15 cellular contexts compared by ENCODE assay signal in genomic region chr6:4636141-4636880, GRCh38.
DNase-seq lines count a peak whose midpoint lies in the region; ATAC-seq, FAIRE-seq and TF ChIP-seq lines count a peak whose summit lies in the region.
"Had no signal": no experiment of that assay in that cellular context is flagged by ENCODE, and none has a peak within 500 bp of the region (broad histone marks: within the 10 kb centered on the region; RNA-seq: fewer than 3 reads in every experiment).

No MANE protein-coding gene starts in this region.

- no peak for TF ChIP-seq RAD21 in K562 (CRISPR knock-in tag; conservative IDR thresholded peaks at IDR 0.05 in 1 of 2, IDR thresholded peaks at IDR 0.05 in 1 of 2)

- H2BK5ac ChIP-seq in neuronal stem cell (ENCODE audit: low read length), result no peak overlapping the region

- no TSS peak for BruUV-seq in K562 (replicated peaks; lab: Mats Ljungman, UMichigan)

- 40% methylated on average over 14 of the region's 15 CpGs for WGBS in K562 (ENCODE audit: insufficient coverage, low coverage, missing lambda C conversion rate)
- no CpG with 5 or more reads among the region's 15 CpGs for WGBS in neuronal stem cell (ENCODE audit: extremely low coverage in 2 of 2, insufficient read length in 2 of 2, insufficient replicate concordance in 1 of 2), 2 donors

- H3K79me2 ChIP-seq in K562 (ENCODE audit: control insufficient read depth, insufficient read depth, low read length), result no peaks in the 10 kb centered on the region

- CTCF ChIA-PET in K562 (lab: Yijun Ruan, JAX; ENCODE audit: low intra/inter-chr PET ratio), result no interaction called here

- no peak overlapping the region for H2BK120ac ChIP-seq in neuronal stem cell (ENCODE audit: low read depth, low read length)

- H3K4me1 Mint-ChIP-seq in stimulated activated memory B cell treated with anti-CD40 and anti-IgM and Interleukin-4, amounts not matched to agents 10 μg/mL and 1 μg/mL and 100 μg/mL, for 72 hours, result no peaks in the 10 kb centered on the region
- H3K4me1 Mint-ChIP-seq: B cell had no signal

- H4K8ac ChIP-seq in neuronal stem cell (ENCODE audit: low read depth, low read length), result no peak overlapping the region

- no peak overlapping the region for H3K9ac ChIP-seq in K562 (ENCODE audit: insufficient read depth in 1 of 2, low read depth in 2 of 2, low read length in 2 of 2)
- H3K9ac ChIP-seq in neuronal stem cell (ENCODE audit: low read depth, low read length, poor library complexity), result no peak overlapping the region

- intact Hi-C loops in K562 (cut with micrococcal nuclease) (no loop called here), left ventricle myocardium inferior (cut with micrococcal nuclease) (no loop called here)

- no peak overlapping the region for H3K4me3 ChIP-seq in K562
- H3K4me3 ChIP-seq in neuronal stem cell (ENCODE audit: low read length in 2 of 2), result no peak overlapping the region
- H3K4me3 ChIP-seq in left ventricle myocardium inferior, result no peak overlapping the region

- H3K18ac ChIP-seq in neuronal stem cell (ENCODE audit: low read length), result peak overlapping the region; percentile 58

- H2AK5ac ChIP-seq in neuronal stem cell (ENCODE audit: low read depth, low read length), result no peak overlapping the region

- POLR2A ChIA-PET in K562 (lab: Yijun Ruan, JAX), result interaction anchor here (0.7 to 2.1 kb wide), 6 partner anchors 10 to 276 kb away, joined by 3 to 19 read pairs (median 4); no protein-coding TSS in a partner anchor

- H3K9me1 ChIP-seq in K562 (ENCODE audit: control insufficient read depth, insufficient read depth, low read length), result no peaks in the 10 kb centered on the region

- H2AFZ ChIP-seq in K562 (ENCODE audit: low read depth, low read length) (peak overlapping the region; percentile 69), neuronal stem cell (ENCODE audit: low read length) (no peak overlapping the region)

- TF ChIP-seq POLR2A in K562 (conservative IDR thresholded peaks at IDR 0.05), result no peak

- H3K4me2 ChIP-seq in K562 (ENCODE audit: insufficient read depth, low read length), result peak overlapping the region; percentile 48
- H3K4me2 ChIP-seq in neuronal stem cell (ENCODE audit: insufficient read depth, low read length, poor library complexity, severe bottlenecking), result no peak overlapping the region

- DNase-seq in K562 (ENCODE audit: extremely low read depth in 1 of 4, low spot score in 3 of 4) (peak in 1 of 4 experiments; percentile 21), neuronal stem cell (ENCODE audit: low spot score) (no peak), T-helper 9 cell (no peak), left ventricle myocardium inferior (no peak)
- DNase-seq: C1 segment of cervical spinal cord; Calu3; CD4-positive, alpha-beta T cell; DMS 273 treated with DMSO at 0.1 percent for 48 hours; HFFc6 had no signal

- H4K91ac ChIP-seq in neuronal stem cell (ENCODE audit: low read depth, low read length, poor library complexity), result no peak overlapping the region

- H2BK15ac ChIP-seq in neuronal stem cell (ENCODE audit: low read length), result no peak overlapping the region

- TF ChIP-seq CTCF in 22Rv1 (IDR thresholded peaks at IDR 0.05) (no peak), K562 (IDR thresholded peaks at IDR 0.05 in 2 of 3, conservative IDR thresholded peaks at IDR 0.05 in 1 of 3; ENCODE audit: insufficient read depth in 2 of 3, low read depth in 1 of 3, low read length in 3 of 3) (no peak), left ventricle myocardium inferior (IDR thresholded peaks at IDR 0.05; ENCODE audit: borderline replicate concordance) (no peak)

- no peaks in the 10 kb centered on the region for H4K20me1 ChIP-seq in K562 (replicated peaks; ENCODE audit: control insufficient read depth, insufficient read depth, low read length)

- peaks cover 3% of the 10 kb centered on the region for H3K9me3 Mint-ChIP-seq in stimulated activated memory B cell treated with anti-CD40 and anti-IgM and Interleukin-4, amounts not matched to agents 10 μg/mL and 1 μg/mL and 100 μg/mL, for 72 hours
- H3K9me3 Mint-ChIP-seq: HFFc6 had no signal

- no peaks in the 10 kb centered on the region; a peak in 1 of 5 replicates for H3K27me3 ChIP-seq in K562 (ENCODE audit: control insufficient read depth in 2 of 2, insufficient read depth in 2 of 2, low read length in 2 of 2)
- no peaks in the 10 kb centered on the region for H3K27me3 ChIP-seq in neuronal stem cell (ENCODE audit: control insufficient read depth in 3 of 3, insufficient read depth in 3 of 3, low read depth in 1 of 3, low read length in 3 of 3)
- no peaks in the 10 kb centered on the region for H3K27me3 ChIP-seq in left ventricle myocardium inferior (ENCODE audit: low read depth)

- H3K4me1 ChIP-seq in K562 (replicated peaks in 1 of 2; ENCODE audit: control insufficient read depth in 2 of 2, insufficient read depth in 2 of 2, low read length in 2 of 2), result peaks cover 3 to 16% of the 10 kb centered on the region in 2 experiments; a peak in 4 of 5 replicates
- no peaks in the 10 kb centered on the region for H3K4me1 ChIP-seq in neuronal stem cell (ENCODE audit: control insufficient read depth in 2 of 2, insufficient read depth in 1 of 2, low read depth in 1 of 2, low read length in 2 of 2)
- no peaks in the 10 kb centered on the region for H3K4me1 ChIP-seq in left ventricle myocardium inferior

- no peak overlapping the region for H3K4me3 Mint-ChIP-seq in stimulated activated memory B cell treated with anti-CD40 and anti-IgM and Interleukin-4, amounts not matched to agents 10 μg/mL and 1 μg/mL and 100 μg/mL, for 72 hours
- H3K4me3 Mint-ChIP-seq: B cell; CD4-positive, alpha-beta T cell; HFFc6 had no signal

- FAIRE-seq in K562 (lab: Jason Lieb, UNC), result no peak
- FAIRE-seq: A204.1 had no signal

- no peaks in the 10 kb centered on the region for H3K36me3 Mint-ChIP-seq in stimulated activated memory B cell treated with anti-CD40 and anti-IgM and Interleukin-4, amounts not matched to agents 10 μg/mL and 1 μg/mL and 100 μg/mL, for 72 hours

- peak overlapping the region; percentile 18 for H3K27ac Mint-ChIP-seq in stimulated activated memory B cell treated with anti-CD40 and anti-IgM and Interleukin-4, amounts not matched to agents 10 μg/mL and 1 μg/mL and 100 μg/mL, for 72 hours
- H3K27ac Mint-ChIP-seq: B cell; CD4-positive, alpha-beta T cell; HFFc6 had no signal

- peaks cover 49% of the 10 kb centered on the region for H3K27me3 Mint-ChIP-seq in stimulated activated memory B cell treated with anti-CD40 and anti-IgM and Interleukin-4, amounts not matched to agents 10 μg/mL and 1 μg/mL and 100 μg/mL, for 72 hours

- no peak overlapping the region for H3K4ac ChIP-seq in neuronal stem cell (ENCODE audit: low read length)

- no peak overlapping the region for H2BK12ac ChIP-seq in neuronal stem cell (ENCODE audit: low read length)

- H3K79me1 ChIP-seq in neuronal stem cell (ENCODE audit: low read depth, low read length), result no peaks in the 10 kb centered on the region

- H3K36me3 ChIP-seq in K562 (ENCODE audit: control insufficient read depth, insufficient read depth, low read length) (no peaks in the 10 kb centered on the region), neuronal stem cell (replicated peaks in 1 of 2; ENCODE audit: control insufficient read depth in 2 of 2, insufficient read depth in 2 of 2, low read length in 2 of 2) (no peaks in the 10 kb centered on the region), left ventricle myocardium inferior (no peaks in the 10 kb centered on the region)

- no peak for TF ChIP-seq EP300 in K562 (IDR thresholded peaks at IDR 0.05; ENCODE audit: low read length)

- H3K27ac ChIP-seq in 22Rv1 (peak overlapping the region; percentile 57), K562 (ENCODE audit: extremely low read depth, low read depth, low read length) (no peak overlapping the region), neuronal stem cell (replicated peaks; ENCODE audit: low read length) (no peak overlapping the region), left ventricle myocardium inferior (replicated peaks) (no peak overlapping the region)
- H3K27ac ChIP-seq: HL-60 had no signal

- in situ Hi-C loops in K562 (cut with MboI), result no loop called here

- no peak overlapping the region for H3K23ac ChIP-seq in neuronal stem cell (ENCODE audit: low read depth, low read length, poor library complexity)

- H3K9me3 ChIP-seq in K562 (replicated peaks; ENCODE audit: control insufficient read depth, insufficient read depth, low read depth, low read length) (0 out of 2 replicates have a peak, but pooled peaks cover 2% of the 10 kb centered on the region), neuronal stem cell (replicated peaks in 1 of 2; ENCODE audit: control insufficient read depth in 2 of 2, insufficient read depth in 1 of 2, low read depth in 1 of 2, low read length in 2 of 2) (no peaks in the 10 kb centered on the region), left ventricle myocardium inferior (replicated peaks) (peaks cover 8% of the 10 kb centered on the region)

- peak overlapping the region; percentile 65 for H3K14ac ChIP-seq in neuronal stem cell (ENCODE audit: low read length)

- no peak for ATAC-seq in K562
- no peak for ATAC-seq in stimulated activated memory B cell treated with anti-CD40 and anti-IgM and Interleukin-4, amounts not matched to agents 10 μg/mL and 1 μg/mL and 100 μg/mL, for 72 hours
- ATAC-seq in GM19351 (IDR thresholded peaks at IDR 0.05; ENCODE audit: unreplicated experiment), result no peak

TF ChIP-seq in K562, 482 proteins besides CTCF, POLR2A, EP300 and RAD21 (continues in another document):
- no peak for TF ChIP-seq KLF6 (CRISPR knock-in tag; IDR thresholded peaks at IDR 0.05; ENCODE audit: borderline replicate concordance)
- TF ChIP-seq MAFK (IDR thresholded peaks at IDR 0.05; ENCODE audit: low read length), result peak; percentile 18; the same call in 1 of the 2 replicates
